8 cellular contexts compared by ENCODE assay signal in the genomic region with DNA sequence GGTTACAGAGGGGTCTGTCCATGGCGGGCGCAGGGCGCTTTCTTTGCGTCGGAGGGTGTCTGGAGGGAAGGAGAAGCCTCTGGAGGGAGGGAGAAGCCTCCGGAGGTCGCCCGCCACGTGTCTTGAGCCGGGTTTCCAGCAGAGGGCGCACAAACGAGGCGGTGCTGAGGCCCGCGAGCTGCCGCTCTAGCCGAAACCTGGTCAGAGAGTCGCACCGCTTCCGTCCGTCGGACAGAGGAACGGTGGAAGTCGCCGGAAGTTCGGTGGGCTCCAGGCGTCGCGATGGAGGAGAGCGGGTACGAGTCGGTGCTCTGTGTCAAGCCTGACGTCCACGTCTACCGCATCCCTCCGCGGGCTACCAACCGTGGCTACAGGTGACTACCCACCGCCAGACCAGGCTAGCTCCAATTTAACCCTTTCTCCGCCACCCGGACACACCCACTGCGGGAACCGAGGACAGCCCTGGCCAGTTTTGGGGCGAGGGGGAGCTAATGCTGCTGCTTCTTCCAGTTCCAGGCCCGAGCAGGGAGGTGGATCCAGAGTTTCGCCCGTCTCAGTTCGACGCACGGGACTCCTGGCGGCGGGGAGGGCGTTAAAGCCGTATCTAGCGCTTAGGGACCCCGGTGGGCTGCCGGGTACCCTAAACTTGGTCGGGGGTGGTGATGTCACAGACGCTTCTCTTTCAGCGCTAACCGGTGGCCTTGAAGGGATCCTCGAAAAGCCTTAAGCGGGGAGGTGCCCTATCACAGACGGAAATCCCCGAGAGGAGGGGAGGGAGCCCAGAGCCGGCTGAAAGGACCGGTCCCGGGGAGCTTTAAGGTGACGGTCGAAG. TPM values are rescaled to one million over a fixed set of nuclear protein-coding genes. Genes with fewer than 3 reads are reported as not detected.
DNase-seq lines count a peak whose midpoint lies in the region; ATAC-seq and TF ChIP-seq lines count a peak whose summit lies in the region.

A gene with protein sequence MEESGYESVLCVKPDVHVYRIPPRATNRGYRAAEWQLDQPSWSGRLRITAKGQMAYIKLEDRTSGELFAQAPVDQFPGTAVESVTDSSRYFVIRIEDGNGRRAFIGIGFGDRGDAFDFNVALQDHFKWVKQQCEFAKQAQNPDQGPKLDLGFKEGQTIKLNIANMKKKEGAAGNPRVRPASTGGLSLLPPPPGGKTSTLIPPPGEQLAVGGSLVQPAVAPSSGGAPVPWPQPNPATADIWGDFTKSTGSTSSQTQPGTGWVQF (plus strand): TSS at position 245 of the 832 bp plus-strand sequence. CDS start 38 bp downstream, at position 283.

- peaks cover 9 to 11% of the 10 kb centered on the region in 2 donors for H3K36me3 Mint-ChIP-seq in activated naive CD4-positive, alpha-beta T cell treated with anti-CD3 and anti-CD28 coated beads, Interleukin-2, amount 50 U/mL, for 72 hours

- H3K9me3 Mint-ChIP-seq in activated naive CD4-positive, alpha-beta T cell treated with anti-CD3 and anti-CD28 coated beads, Interleukin-2, amount 50 U/mL, for 72 hours: no peaks in the 10 kb centered on the region

- H3K4me3 ChIP-seq in GM08714 (ENCODE audit: low read length): peak within 1 kb of the TSS; percentile 96

- peak; percentile 90 for DNase-seq in NCI-H1105 (lab: John Stamatoyannopoulos, UW)
- peak; percentile 83 for DNase-seq in SKM-1 (lab: John Stamatoyannopoulos, UW; ENCODE audit: unreplicated experiment)
- DNase-seq in activated naive CD4-positive, alpha-beta T cell treated with anti-CD3 and anti-CD28 coated beads, Interleukin-2, amount 50 U/mL, for 72 hours (ENCODE audit: low spot score in 2 of 2): peak; percentile 91 to 99
- peak; percentile 93 for DNase-seq in glomerular visceral epithelial cell (ENCODE audit: extremely low spot score)
- peak; percentile 86 for DNase-seq in omental fat pad (ENCODE audit: low spot score)

- TF ChIP-seq CTCF in omental fat pad (IDR thresholded peaks at IDR 0.05): no peak

- no peak within 1 kb of the TSS for H3K27ac ChIP-seq in temporal lobe (ENCODE audit: low read depth, low read length)

- H3K27ac Mint-ChIP-seq in activated naive CD4-positive, alpha-beta T cell treated with anti-CD3 and anti-CD28 coated beads, Interleukin-2, amount 50 U/mL, for 72 hours: peak within 1 kb of the TSS; percentile 95 to 96

- ATAC-seq in HG02588 (IDR thresholded peaks at IDR 0.05; ENCODE audit: unreplicated experiment): peak; percentile 75
- ATAC-seq in activated naive CD4-positive, alpha-beta T cell treated with anti-CD3 and anti-CD28 coated beads, Interleukin-2, amount 50 U/mL, for 72 hours: peak; percentile 89 to 91
- peak; percentile 96 for ATAC-seq in omental fat pad (ENCODE audit: low FRiP score)

RNA-seq across cellular contexts. Expression of the gene that starts here (rescaled TPM):
- 10 to 100 TPM; 58.8 to 69.5 TPM for total RNA-seq in activated naive CD4-positive, alpha-beta T cell treated with anti-CD3 and anti-CD28 coated beads, Interleukin-2, amount 50 U/mL, for 72 hours
- 10 to 100 TPM; 46.9 to 89.5 (median 60.4) TPM for total RNA-seq in omental fat pad
- total RNA-seq in temporal lobe: 17.7 TPM
